8 cellular contexts compared by ENCODE assay signal in genomic region chr6:105402090-105402980, GRCh38. TPM values are rescaled to one million over a fixed set of nuclear protein-coding genes. Genes with fewer than 3 reads are reported as not detected.
DNase-seq lines count a peak whose midpoint lies in the region; ATAC-seq lines count a peak whose summit lies in the region.

No MANE protein-coding gene starts in this region.

- peak; percentile 31 for DNase-seq in Daoy (ENCODE audit: low read depth)
- DNase-seq in HT-29 (ENCODE audit: low spot score) = peak; percentile 49
- no peak for DNase-seq in SK-N-MC (ENCODE audit: low read depth, low spot score)
- DNase-seq in central memory CD8-positive, alpha-beta T cell (ENCODE audit: low spot score in 2 of 2) = no peak
- DNase-seq in left lobe of liver (ENCODE audit: low spot score) = no peak
- DNase-seq in stimulated activated CD8-positive, alpha-beta memory T cell treated with anti-CD3 and anti-CD28 coated beads, Interleukin-7, amount 100 ng/mL, for 24 hours (ENCODE audit: low read depth) = peak; percentile 2
- DNase-seq in OCI-M2 (lab: John Stamatoyannopoulos, UW; ENCODE audit: unreplicated experiment) = no peak

- H3K36me3 ChIP-seq in SK-N-MC (ENCODE audit: insufficient read depth, low read length) = no peaks in the 10 kb centered on the region

- H3K9ac ChIP-seq in SK-N-MC (ENCODE audit: insufficient read length) = peak overlapping the region; percentile 80

- H3K9me3 ChIP-seq in SK-N-MC (ENCODE audit: low read depth, low read length) = no peaks in the 10 kb centered on the region

- peak overlapping the region; percentile 96 for H3K4me3 ChIP-seq in SK-N-MC

- H3K9me3 Mint-ChIP-seq in central memory CD8-positive, alpha-beta T cell = no peaks in the 10 kb centered on the region

- H3K27me3 Mint-ChIP-seq in central memory CD8-positive, alpha-beta T cell = no peaks in the 10 kb centered on the region

- H3K36me3 Mint-ChIP-seq in central memory CD8-positive, alpha-beta T cell (ENCODE audit: insufficient read depth) = peaks cover 5% of the 10 kb centered on the region

- H3K27ac ChIP-seq in SK-N-MC = no peak overlapping the region

- peaks cover 59% of the 10 kb centered on the region for H3K4me1 Mint-ChIP-seq in central memory CD8-positive, alpha-beta T cell

- H3K27ac Mint-ChIP-seq in central memory CD8-positive, alpha-beta T cell (ENCODE audit: low read depth) = peak overlapping the region; percentile 77

- ATAC-seq in GM21381 (IDR thresholded peaks at IDR 0.05; ENCODE audit: unreplicated experiment) = peak; percentile 44
- ATAC-seq in central memory CD8-positive, alpha-beta T cell (replicated peaks; ENCODE audit: extremely low read depth, poor library complexity, severe bottlenecking) = peak; percentile 29
- ATAC-seq in left lobe of liver = peak; percentile 53

- peak overlapping the region; percentile 83 for H3K4me3 Mint-ChIP-seq in central memory CD8-positive, alpha-beta T cell

RNA-seq across cellular contexts. Expression of gene PREP, which starts 0.5 kb away (rescaled TPM):
- 12.1 and 17.0 TPM in 2 replicates for total RNA-seq in Daoy (2014; rRNA removed; shearing (Covaris generic))
- 14.0 and 15.0 TPM in 2 replicates for total RNA-seq in HT-29 (2014; rRNA removed; shearing (Covaris generic))
- total RNA-seq in left lobe of liver = 14.0 TPM

Comparison
In these comparisons a context has a peak if more than half of its experiments do, and no peak if none do; other contexts are left out.
1. DNase-seq: peak in Daoy (single experiment), HT-29 (single experiment) and stimulated activated CD8-positive, alpha-beta memory T cell treated with anti-CD3 and anti-CD28 coated beads, Interleukin-7, amount 100 ng/mL, for 24 hours (single experiment); none in SK-N-MC (single experiment), central memory CD8-positive, alpha-beta T cell (0 of 2), left lobe of liver (single experiment) and OCI-M2 (single experiment).
2. Peak in every context shown above with its lines, with median percentiles within 50 percentile points of each other: ATAC-seq.